Comparison of ENCODE assay signal across 9 cellular contexts in genomic region chr14:41568979-41569378, GRCh38. TPM values are rescaled to one million over a fixed set of nuclear protein-coding genes. Genes with fewer than 3 reads are reported as not detected.
"Had no signal": no experiment of that assay in that cellular context is flagged by ENCODE, and none has a peak within 500 bp of the region (broad histone marks: within the 10 kb centered on the region; RNA-seq: fewer than 3 reads in every experiment).

No MANE protein-coding gene starts in this region.

- DNase-seq: GDM1, GF-D8 had no signal

- ATAC-seq: GM12878 had no signal

- FAIRE-seq: G401.6, GM12878, GM12891, GM12892, GM18507, GM19239 had no signal

- H3K4me3 ChIP-seq: GM12878 had no signal

RNA-seq across cellular contexts. Expression of gene LRFN5, which starts 37.7 kb away (rescaled TPM):
- total RNA-seq: G401 had no signal
